21 cellular contexts compared by ENCODE assay signal in the genomic region with DNA sequence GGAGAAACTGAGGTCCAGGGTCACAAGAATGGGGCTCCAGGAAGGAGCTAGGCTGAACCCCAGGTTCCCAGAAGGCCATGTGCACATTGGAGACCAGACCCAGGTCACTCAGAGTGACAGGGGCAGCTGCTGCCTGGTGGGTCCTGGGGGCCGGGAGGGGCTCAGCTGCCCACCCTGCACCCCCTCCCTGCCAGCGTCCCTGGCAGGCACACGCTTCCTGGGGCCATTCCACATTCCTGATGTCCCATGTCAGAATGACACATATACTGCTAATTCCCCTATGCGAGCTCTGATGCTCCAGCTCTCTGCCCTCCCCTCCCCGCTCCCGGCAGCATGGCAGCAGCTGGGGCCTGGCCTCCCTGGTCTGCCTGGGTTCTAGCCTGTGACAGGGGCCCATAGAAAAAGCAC. TPM values are rescaled to one million over a fixed set of nuclear protein-coding genes. Genes with fewer than 3 reads are reported as not detected.
DNase-seq lines count a peak whose midpoint lies in the region; ATAC-seq, FAIRE-seq and TF ChIP-seq lines count a peak whose summit lies in the region.
"Had no signal": no experiment of that assay in that cellular context is flagged by ENCODE, and none has a peak within 500 bp of the region (broad histone marks: within the 10 kb centered on the region; RNA-seq: fewer than 3 reads in every experiment).

No MANE protein-coding gene starts in this region.

- 48% methylated on average over 6 of the region's 6 CpGs for WGBS in mesenchymal stem cell
- WGBS in small intestine, 3 donors: 13 to 51% (median 35%) methylated on average over 6 of the region's 6 CpGs
- 74 to 95% methylated on average over 4 to 6 of the region's 6 CpGs for WGBS in testis, 2 donors

- H2BK5ac ChIP-seq in mesenchymal stem cell (ENCODE audit: low read depth, low read length, poor library complexity, severe bottlenecking): no peak overlapping the region

- peak overlapping the region in 1 of 2 experiments; percentile 45 for H2BK12ac ChIP-seq in mesenchymal stem cell (ENCODE audit: low read length in 2 of 2)

- no peak overlapping the region for H3K9ac ChIP-seq in PC-3 (ENCODE audit: low read length)
- no peak overlapping the region for H3K9ac ChIP-seq in mesenchymal stem cell (ENCODE audit: low read length)

- H3K4ac ChIP-seq in mesenchymal stem cell (ENCODE audit: low read depth in 1 of 2, low read length in 2 of 2): peak overlapping the region in 1 of 2 experiments; percentile 26

- H3F3A ChIP-seq in PC-3 (ENCODE audit: low read length, unreplicated experiment): no peaks in the 10 kb centered on the region

- H3K9me3 ChIP-seq in PC-3 (ENCODE audit: low read length) (no peaks in the 10 kb centered on the region), mesenchymal stem cell (ENCODE audit: control insufficient read depth, low read length) (no peaks in the 10 kb centered on the region), small intestine (ENCODE audit: control insufficient read depth, low read depth) (no peaks in the 10 kb centered on the region), testis (no peaks in the 10 kb centered on the region)
- H3K9me3 ChIP-seq: Peyer's patch had no signal

- H4K91ac ChIP-seq in mesenchymal stem cell (ENCODE audit: low read length): peak overlapping the region; percentile 59

- no peaks in the 10 kb centered on the region for H3K79me2 ChIP-seq in PC-3 (ENCODE audit: low read length)

- BruUV-seq in PC-3 (replicated peaks; lab: Mats Ljungman, UMichigan): no TSS peak

- peak overlapping the region; percentile 16 for H2AK5ac ChIP-seq in mesenchymal stem cell (ENCODE audit: low read length, severe bottlenecking)

- H3K27ac ChIP-seq in PC-3 (ENCODE audit: low read length): no peak overlapping the region
- H3K27ac ChIP-seq in mesenchymal stem cell (ENCODE audit: low read length, poor library complexity, severe bottlenecking): no peak overlapping the region
- no peak overlapping the region for H3K27ac ChIP-seq in small intestine (ENCODE audit: low read depth in 1 of 2, low read length in 1 of 2)
- no peak overlapping the region for H3K27ac ChIP-seq in testis
- H3K27ac ChIP-seq: Peyer's patch, SK-N-MC had no signal

- ATAC-seq in PC-3: peak; percentile 41

- CTCF ChIA-PET in PC-3 (lab: Charles Lee): no interaction called here

- intact Hi-C loops in PC-3 (cut with micrococcal nuclease): no loop called here
- intact Hi-C loops in testis (cut with DNase I; ENCODE audit: low total_unique reads): no loop called here

- no peaks in the 10 kb centered on the region; the same call in 1 of the 2 replicates for H3K4me1 ChIP-seq in PC-3 (ENCODE audit: insufficient read depth, low read length)
- peaks cover 48% of the 10 kb centered on the region for H3K4me1 ChIP-seq in mesenchymal stem cell (ENCODE audit: control insufficient read depth, insufficient read depth, low read depth, low read length)
- no peaks in the 10 kb centered on the region for H3K4me1 ChIP-seq in small intestine (ENCODE audit: control insufficient read depth in 2 of 2, insufficient read depth in 1 of 2, low read depth in 1 of 2, low read length in 1 of 2)
- H3K4me1 ChIP-seq in testis: no peaks in the 10 kb centered on the region

- no peaks in the 10 kb centered on the region for H4K20me1 ChIP-seq in PC-3 (ENCODE audit: low read length)

- peaks cover 2% of the 10 kb centered on the region for H3K79me1 ChIP-seq in mesenchymal stem cell (replicated peaks; ENCODE audit: low read length, poor library complexity, severe bottlenecking)

- DNase-seq in AG08395 (ENCODE audit: low spot score): peak; percentile 49
- DNase-seq in ELR (ENCODE audit: low read depth): peak; percentile 67
- DNase-seq in PC-3: peak; percentile 52
- peak; percentile 45 for DNase-seq in mesenchymal stem cell
- no peak for DNase-seq in small intestine
- DNase-seq in NOMO-1 treated with dmso at 0.1 percent for 144 hours (lab: John Stamatoyannopoulos, UW; ENCODE audit: unreplicated experiment): no peak
- no peak for DNase-seq in testis
- no peak for DNase-seq in GM13977 (ENCODE audit: low spot score)
- DNase-seq: activated naive CD4-positive, alpha-beta T cell treated with anti-CD3 and anti-CD28 coated beads, Interleukin-2, amount 10 ng/mL, durations not matched to agents 7 days and 5 days; anterior cingulate cortex; Kasumi-1; NCI-H1048; NCI-H1694 treated with DMSO at 0.1 percent for 48 hours; NCI-H2171 treated with DMSO at 0.1 percent for 48 hours; NCI-H524; NK-92 treated with Interleukin-12 subunit alpha and Interleukin-12 subunit beta, amount 100 ng/mL, for 24 hours; nucleus accumbens; Peyer's patch; substantia nigra had no signal

- no peak overlapping the region for H2BK15ac ChIP-seq in mesenchymal stem cell (ENCODE audit: low read depth, poor library complexity, severe bottlenecking)

- no peak overlapping the region for H2BK120ac ChIP-seq in mesenchymal stem cell (ENCODE audit: low read depth, low read length)

- no peak overlapping the region for H3K14ac ChIP-seq in mesenchymal stem cell (ENCODE audit: low read length in 2 of 2)

- in situ Hi-C loops in GM13977 (cut with MboI; ENCODE audit: low pct_unique_long_range_greater_than_20kb, low sequenced_read_pairs, unreplicated experiment): loop anchor here (25.0 kb wide), 1 partner anchor 438 kb away; no protein-coding TSS in a partner anchor

- H2AFZ ChIP-seq in PC-3 (ENCODE audit: low read length) (no peak overlapping the region), mesenchymal stem cell (ENCODE audit: low read depth, low read length) (no peak overlapping the region)

- H3K27me3 ChIP-seq in PC-3 (ENCODE audit: low read length): no peaks in the 10 kb centered on the region
- H3K27me3 ChIP-seq in mesenchymal stem cell (ENCODE audit: control insufficient read depth in 1 of 2, insufficient read depth in 1 of 2, low read length in 2 of 2): peaks cover 0 to 34% of the 10 kb centered on the region in 2 experiments
- no peaks in the 10 kb centered on the region for H3K27me3 ChIP-seq in small intestine (ENCODE audit: control insufficient read depth in 2 of 2, insufficient read depth in 2 of 2, low read length in 2 of 2)
- H3K27me3 ChIP-seq in testis: no peaks in the 10 kb centered on the region
- H3K27me3 ChIP-seq: Peyer's patch had no signal

- no peak for TF ChIP-seq CTCF in PC-3 (conservative IDR thresholded peaks at IDR 0.05; ENCODE audit: low read depth, low read length)
- TF ChIP-seq CTCF in testis (IDR thresholded peaks at IDR 0.05): no peak
- no peak for TF ChIP-seq CTCF in GM13977 (IDR thresholded peaks at IDR 0.05; ENCODE audit: extremely low read depth, insufficient read depth, missing control alignments)

- no peak overlapping the region for H3K23ac ChIP-seq in mesenchymal stem cell (ENCODE audit: low read length in 2 of 2)

- no peak overlapping the region for H3K18ac ChIP-seq in mesenchymal stem cell (ENCODE audit: low read depth in 1 of 2, low read length in 2 of 2)

- H3K9me2 ChIP-seq in PC-3 (replicated peaks; ENCODE audit: low read length): no peaks in the 10 kb centered on the region

- FAIRE-seq in small intestine (lab: Jason Lieb, UNC): no peak
- FAIRE-seq: D721Med had no signal

- no peak for TF ChIP-seq POLR2A in testis (IDR thresholded peaks at IDR 0.05)

- H3K4me2 ChIP-seq in PC-3 (ENCODE audit: low read length): no peak overlapping the region
- H3K4me2 ChIP-seq in mesenchymal stem cell (ENCODE audit: low read length, poor library complexity, severe bottlenecking): no peak overlapping the region

- POLR2A ChIA-PET in PC-3 (lab: Charles Lee; ENCODE audit: unreplicated experiment): no interaction called here

- H3K4me3 ChIP-seq in PC-3 (ENCODE audit: low read length): no peak overlapping the region
- no peak overlapping the region for H3K4me3 ChIP-seq in mesenchymal stem cell (ENCODE audit: insufficient read depth in 1 of 2, low read depth in 1 of 2, low read length in 2 of 2)
- no peak overlapping the region for H3K4me3 ChIP-seq in small intestine (ENCODE audit: low read depth in 1 of 2, low read length in 2 of 2)
- H3K4me3 ChIP-seq in testis: no peak overlapping the region
- H3K4me3 ChIP-seq: Peyer's patch, SK-N-MC had no signal

- H4K8ac ChIP-seq in mesenchymal stem cell (ENCODE audit: low read length): peak overlapping the region; percentile 19

- H3K36me3 ChIP-seq in PC-3 (ENCODE audit: low read depth, low read length) (no peaks in the 10 kb centered on the region), mesenchymal stem cell (ENCODE audit: control insufficient read depth in 1 of 2, insufficient read depth in 2 of 2, low read depth in 1 of 2, low read length in 2 of 2) (peaks cover 0 to 27% of the 10 kb centered on the region in 2 experiments), small intestine (ENCODE audit: control insufficient read depth in 2 of 2, insufficient read depth in 2 of 2, low read length in 2 of 2) (no peaks in the 10 kb centered on the region), testis (ENCODE audit: low read depth, missing control alignments) (no peaks in the 10 kb centered on the region)

RNA-seq across cellular contexts. Expression of gene FGFR4, which starts 14.0 kb away (rescaled TPM):
- total RNA-seq in PC-3 (2014; rRNA removed) (24.6 and 34.9 TPM in 2 replicates), testis (10 to 100 TPM in 1 of 2 donors, 1 to 10 TPM in 1; 9.7 to 10.3 TPM)
- polyA plus RNA-seq in mesenchymal stem cell (2013, experiment 1 of 2): 16.1 TPM
- 16.0 TPM for polyA plus RNA-seq in mesenchymal stem cell (2013, experiment 2 of 2)
- polyA plus RNA-seq in small intestine (10 to 100 TPM in 1 of 3 donors, 1 to 10 TPM in 2; 7.6 to 69.6 (median 9.7) TPM), testis (ENCODE audit: insufficient read depth, low read depth, low replicate concordance) (7.8 TPM)

RNA-seq across cellular contexts. Expression of gene NSD1, which starts 32.9 kb away (rescaled TPM):
- 48.9 and 70.5 TPM in 2 replicates for total RNA-seq in PC-3 (2014; rRNA removed)
- 15.1 TPM for polyA plus RNA-seq in mesenchymal stem cell (2013, experiment 1 of 2)
- 14.0 TPM for polyA plus RNA-seq in mesenchymal stem cell (2013, experiment 2 of 2)
- 10 to 100 TPM in 1 of 3 donors, 1 to 10 TPM in 2; 4.3 to 17.7 (median 5.4) TPM for polyA plus RNA-seq in small intestine
- total RNA-seq in testis: 10 to 100 TPM; 71.2 to 86.6 TPM
- polyA plus RNA-seq in testis (ENCODE audit: insufficient read depth, low read depth, low replicate concordance): 66.0 TPM

Comparison
In these comparisons a context has a peak if more than half of its experiments do, and no peak if none do; other contexts are left out.
1. DNase-seq: peak in AG08395 (single experiment), ELR (single experiment), PC-3 (single experiment) and mesenchymal stem cell (single experiment); none in small intestine (single experiment), NOMO-1 treated with dmso at 0.1 percent for 144 hours (single experiment), testis (single experiment) and GM13977 (single experiment).